In genomic region chr3:30461311-30461710, GRCh38 we compare ENCODE assay signal across 28 cellular contexts.
"Had no signal": no experiment of that assay in that cellular context is flagged by ENCODE, and none has a peak within 500 bp of the region (broad histone marks: within the 10 kb centered on the region; RNA-seq: fewer than 3 reads in every experiment).

No MANE protein-coding gene starts in this region.

- H3K27ac ChIP-seq: colonic mucosa, coronary artery, dorsolateral prefrontal cortex, epithelial cell of prostate, esophagus squamous epithelium, foreskin keratinocyte, gastrocnemius medialis, heart left ventricle, heart right ventricle had no signal

- FAIRE-seq: colon, endometrium, endothelial cell of umbilical vein, frontal cortex had no signal

- H3K36me3 ChIP-seq: colonic mucosa, esophagus muscularis mucosa, esophagus squamous epithelium, gastrocnemius medialis, gastroesophageal sphincter, heart left ventricle, heart right ventricle had no signal

- H3K9me3 ChIP-seq: colonic mucosa, gastrocnemius medialis had no signal

- DNase-seq: colonic mucosa; cortex of kidney; dermis blood vessel endothelial cell; dorsolateral prefrontal cortex; effector CD4-positive, alpha-beta T cell; effector CD8-positive, alpha-beta T cell; effector memory CD4-positive, alpha-beta T cell; effector memory CD8-positive, alpha-beta T cell; endodermal cell; erythroblast; esophagus squamous epithelium; foreskin fibroblast; foreskin keratinocyte; foreskin melanocyte; gastrocnemius medialis; glutamatergic neuron; head of caudate nucleus; heart left ventricle; heart right ventricle had no signal

- H3K4me3 ChIP-seq: colonic mucosa, coronary artery, dorsolateral prefrontal cortex, esophagus muscularis mucosa, esophagus squamous epithelium, gastrocnemius medialis, gastroesophageal sphincter, heart left ventricle, heart right ventricle had no signal

- ATAC-seq: effector memory CD8-positive, alpha-beta T cell; esophagus mucosa; foreskin keratinocyte; gastrocnemius medialis; gastroesophageal sphincter; heart left ventricle; heart right ventricle had no signal

- H3K27me3 ChIP-seq: colonic mucosa, dorsolateral prefrontal cortex, esophagus muscularis mucosa, esophagus squamous epithelium, foreskin keratinocyte, gastrocnemius medialis, gastroesophageal sphincter, heart left ventricle, heart right ventricle had no signal

- H3K4me1 ChIP-seq: colonic mucosa, esophagus squamous epithelium, gastrocnemius medialis had no signal
